In the genomic region with DNA sequence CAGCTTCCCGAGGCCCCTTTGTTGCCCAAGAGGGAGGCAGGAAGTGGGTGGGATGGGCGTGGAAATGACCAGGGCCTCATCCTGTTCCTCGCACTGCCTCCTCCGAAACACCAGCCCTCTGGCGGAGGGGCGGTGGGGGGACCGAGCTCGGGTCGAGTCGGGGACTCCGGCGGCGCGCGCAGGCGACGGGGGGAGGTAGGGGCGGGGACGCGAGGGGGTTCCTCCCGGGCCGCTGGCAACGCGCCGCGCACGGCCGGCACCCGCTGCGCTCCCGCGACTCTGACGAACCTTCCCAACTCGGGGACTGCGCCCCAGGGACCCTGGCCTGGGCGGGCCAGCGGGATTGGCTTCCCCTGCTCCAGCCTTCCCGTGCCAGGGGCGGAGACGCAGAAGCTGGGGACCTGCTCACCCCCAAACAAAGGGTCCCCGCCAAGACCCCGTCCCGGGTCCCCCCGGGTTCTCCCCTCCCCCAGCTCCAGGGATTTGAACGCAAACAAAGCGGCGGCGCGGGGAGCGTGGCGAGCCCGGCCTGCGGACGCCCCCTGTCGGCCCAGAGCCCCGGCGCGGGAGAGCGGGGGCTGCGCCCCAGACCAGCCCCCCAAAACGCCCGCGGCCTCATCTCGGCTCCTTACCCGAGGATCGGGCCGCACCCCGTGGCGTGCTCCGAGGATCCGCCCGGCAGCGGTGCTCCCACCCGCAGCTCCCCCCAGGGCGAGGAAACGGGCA, we compare ENCODE assay signal across 1 cellular context.
TF ChIP-seq lines count a peak whose summit lies in the region.

No MANE protein-coding gene starts in this region.

TF ChIP-seq in HEK293, 187 proteins besides CTCF, POLR2A, EP300 and RAD21 (continued from another document):
- TF ChIP-seq, protein P1, sequence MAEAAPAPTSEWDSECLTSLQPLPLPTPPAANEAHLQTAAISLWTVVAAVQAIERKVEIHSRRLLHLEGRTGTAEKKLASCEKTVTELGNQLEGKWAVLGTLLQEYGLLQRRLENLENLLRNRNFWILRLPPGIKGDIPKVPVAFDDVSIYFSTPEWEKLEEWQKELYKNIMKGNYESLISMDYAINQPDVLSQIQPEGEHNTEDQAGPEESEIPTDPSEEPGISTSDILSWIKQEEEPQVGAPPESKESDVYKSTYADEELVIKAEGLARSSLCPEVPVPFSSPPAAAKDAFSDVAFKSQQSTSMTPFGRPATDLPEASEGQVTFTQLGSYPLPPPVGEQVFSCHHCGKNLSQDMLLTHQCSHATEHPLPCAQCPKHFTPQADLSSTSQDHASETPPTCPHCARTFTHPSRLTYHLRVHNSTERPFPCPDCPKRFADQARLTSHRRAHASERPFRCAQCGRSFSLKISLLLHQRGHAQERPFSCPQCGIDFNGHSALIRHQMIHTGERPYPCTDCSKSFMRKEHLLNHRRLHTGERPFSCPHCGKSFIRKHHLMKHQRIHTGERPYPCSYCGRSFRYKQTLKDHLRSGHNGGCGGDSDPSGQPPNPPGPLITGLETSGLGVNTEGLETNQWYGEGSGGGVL (tag by site-specific recombination; IDR thresholded peaks at IDR 0.05), result peak; percentile 93
- TF ChIP-seq, protein P2, sequence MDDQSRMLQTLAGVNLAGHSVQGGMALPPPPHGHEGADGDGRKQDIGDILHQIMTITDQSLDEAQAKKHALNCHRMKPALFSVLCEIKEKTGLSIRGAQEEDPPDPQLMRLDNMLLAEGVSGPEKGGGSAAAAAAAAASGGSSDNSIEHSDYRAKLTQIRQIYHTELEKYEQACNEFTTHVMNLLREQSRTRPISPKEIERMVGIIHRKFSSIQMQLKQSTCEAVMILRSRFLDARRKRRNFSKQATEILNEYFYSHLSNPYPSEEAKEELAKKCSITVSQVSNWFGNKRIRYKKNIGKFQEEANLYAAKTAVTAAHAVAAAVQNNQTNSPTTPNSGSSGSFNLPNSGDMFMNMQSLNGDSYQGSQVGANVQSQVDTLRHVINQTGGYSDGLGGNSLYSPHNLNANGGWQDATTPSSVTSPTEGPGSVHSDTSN (CRISPR knock-in tag; IDR thresholded peaks at IDR 0.05), result no peak; the same call in 1 of the 2 replicates
- TF ChIP-seq SP2 (tag by site-specific recombination; IDR thresholded peaks at IDR 0.05) (peak; percentile 80), ZBTB48 (tag by site-specific recombination; IDR thresholded peaks at IDR 0.05) (peak; percentile 59; the same call in 1 of the 2 replicates), IKZF3 (tag by site-specific recombination; IDR thresholded peaks at IDR 0.05) (0 out of 2 replicates have a peak, but pooled peaks have one; percentile 45), ZEB2 (tag by site-specific recombination; IDR thresholded peaks at IDR 0.05) (0 out of 2 replicates have a peak, but pooled peaks have one; percentile 51)
- TF ChIP-seq, protein P3, sequence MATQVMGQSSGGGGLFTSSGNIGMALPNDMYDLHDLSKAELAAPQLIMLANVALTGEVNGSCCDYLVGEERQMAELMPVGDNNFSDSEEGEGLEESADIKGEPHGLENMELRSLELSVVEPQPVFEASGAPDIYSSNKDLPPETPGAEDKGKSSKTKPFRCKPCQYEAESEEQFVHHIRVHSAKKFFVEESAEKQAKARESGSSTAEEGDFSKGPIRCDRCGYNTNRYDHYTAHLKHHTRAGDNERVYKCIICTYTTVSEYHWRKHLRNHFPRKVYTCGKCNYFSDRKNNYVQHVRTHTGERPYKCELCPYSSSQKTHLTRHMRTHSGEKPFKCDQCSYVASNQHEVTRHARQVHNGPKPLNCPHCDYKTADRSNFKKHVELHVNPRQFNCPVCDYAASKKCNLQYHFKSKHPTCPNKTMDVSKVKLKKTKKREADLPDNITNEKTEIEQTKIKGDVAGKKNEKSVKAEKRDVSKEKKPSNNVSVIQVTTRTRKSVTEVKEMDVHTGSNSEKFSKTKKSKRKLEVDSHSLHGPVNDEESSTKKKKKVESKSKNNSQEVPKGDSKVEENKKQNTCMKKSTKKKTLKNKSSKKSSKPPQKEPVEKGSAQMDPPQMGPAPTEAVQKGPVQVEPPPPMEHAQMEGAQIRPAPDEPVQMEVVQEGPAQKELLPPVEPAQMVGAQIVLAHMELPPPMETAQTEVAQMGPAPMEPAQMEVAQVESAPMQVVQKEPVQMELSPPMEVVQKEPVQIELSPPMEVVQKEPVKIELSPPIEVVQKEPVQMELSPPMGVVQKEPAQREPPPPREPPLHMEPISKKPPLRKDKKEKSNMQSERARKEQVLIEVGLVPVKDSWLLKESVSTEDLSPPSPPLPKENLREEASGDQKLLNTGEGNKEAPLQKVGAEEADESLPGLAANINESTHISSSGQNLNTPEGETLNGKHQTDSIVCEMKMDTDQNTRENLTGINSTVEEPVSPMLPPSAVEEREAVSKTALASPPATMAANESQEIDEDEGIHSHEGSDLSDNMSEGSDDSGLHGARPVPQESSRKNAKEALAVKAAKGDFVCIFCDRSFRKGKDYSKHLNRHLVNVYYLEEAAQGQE (tag by site-specific recombination; IDR thresholded peaks at IDR 0.05), result no peak
- TF ChIP-seq, protein P4, sequence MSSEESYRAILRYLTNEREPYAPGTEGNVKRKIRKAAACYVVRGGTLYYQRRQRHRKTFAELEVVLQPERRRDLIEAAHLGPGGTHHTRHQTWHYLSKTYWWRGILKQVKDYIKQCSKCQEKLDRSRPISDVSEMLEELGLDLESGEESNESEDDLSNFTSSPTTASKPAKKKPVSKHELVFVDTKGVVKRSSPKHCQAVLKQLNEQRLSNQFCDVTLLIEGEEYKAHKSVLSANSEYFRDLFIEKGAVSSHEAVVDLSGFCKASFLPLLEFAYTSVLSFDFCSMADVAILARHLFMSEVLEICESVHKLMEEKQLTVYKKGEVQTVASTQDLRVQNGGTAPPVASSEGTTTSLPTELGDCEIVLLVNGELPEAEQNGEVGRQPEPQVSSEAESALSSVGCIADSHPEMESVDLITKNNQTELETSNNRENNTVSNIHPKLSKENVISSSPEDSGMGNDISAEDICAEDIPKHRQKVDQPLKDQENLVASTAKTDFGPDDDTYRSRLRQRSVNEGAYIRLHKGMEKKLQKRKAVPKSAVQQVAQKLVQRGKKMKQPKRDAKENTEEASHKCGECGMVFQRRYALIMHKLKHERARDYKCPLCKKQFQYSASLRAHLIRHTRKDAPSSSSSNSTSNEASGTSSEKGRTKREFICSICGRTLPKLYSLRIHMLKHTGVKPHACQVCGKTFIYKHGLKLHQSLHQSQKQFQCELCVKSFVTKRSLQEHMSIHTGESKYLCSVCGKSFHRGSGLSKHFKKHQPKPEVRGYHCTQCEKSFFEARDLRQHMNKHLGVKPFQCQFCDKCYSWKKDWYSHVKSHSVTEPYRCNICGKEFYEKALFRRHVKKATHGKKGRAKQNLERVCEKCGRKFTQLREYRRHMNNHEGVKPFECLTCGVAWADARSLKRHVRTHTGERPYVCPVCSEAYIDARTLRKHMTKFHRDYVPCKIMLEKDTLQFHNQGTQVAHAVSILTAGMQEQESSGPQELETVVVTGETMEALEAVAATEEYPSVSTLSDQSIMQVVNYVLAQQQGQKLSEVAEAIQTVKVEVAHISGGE (tag by site-specific recombination; conservative IDR thresholded peaks at IDR 0.05; ENCODE audit: low read depth), result peak; percentile 74
